Comparison of ENCODE assay signal across 1 cellular context in the genomic region with DNA sequence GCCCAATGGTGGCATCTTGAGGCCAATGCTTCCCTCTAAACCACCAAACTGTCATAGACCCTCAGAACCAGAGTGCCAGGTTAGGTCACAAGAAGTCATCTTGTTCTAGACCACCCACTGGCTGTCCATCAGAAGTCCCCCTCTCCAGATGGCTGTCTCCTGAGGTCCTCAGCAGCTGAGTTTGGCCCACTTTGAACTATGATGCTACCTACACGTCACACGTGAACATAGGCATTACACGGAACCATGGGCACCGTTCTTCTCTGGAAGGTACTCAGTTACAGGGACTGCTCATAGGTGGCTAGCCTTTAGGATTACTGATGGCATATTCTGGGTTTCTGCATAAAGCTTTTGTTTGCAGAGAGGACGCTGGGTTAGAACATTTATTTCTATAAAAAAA.
TF ChIP-seq lines count a peak whose summit lies in the region.

No MANE protein-coding gene starts in this region.

TF ChIP-seq in H1, 55 proteins besides CTCF, POLR2A, EP300 and RAD21:
- TF ChIP-seq CEBPB (IDR thresholded peaks at IDR 0.05; ENCODE audit: low read depth, low read length), result no peak
- no peak for TF ChIP-seq POU5F1 (IDR thresholded peaks at IDR 0.05; ENCODE audit: low read depth, low read length)
- no peak for TF ChIP-seq BACH1 (IDR thresholded peaks at IDR 0.05; ENCODE audit: low read length)
- TF ChIP-seq BRCA1 (IDR thresholded peaks at IDR 0.05; ENCODE audit: low read depth, low read length), result no peak
- no peak for TF ChIP-seq SP2 (IDR thresholded peaks at IDR 0.05; ENCODE audit: low read length)
- no peak for TF ChIP-seq KDM1A (IDR thresholded peaks at IDR 0.05; ENCODE audit: borderline replicate concordance, low read length)
- no peak for TF ChIP-seq SAP30 (IDR thresholded peaks at IDR 0.05; ENCODE audit: insufficient read depth, insufficient replicate concordance, low read length)
- no peak for TF ChIP-seq EZH2 (IDR thresholded peaks at IDR 0.05; ENCODE audit: low read depth, low read length, severe bottlenecking)
